Comparison of ENCODE assay signal across 20 cellular contexts in the genomic region with DNA sequence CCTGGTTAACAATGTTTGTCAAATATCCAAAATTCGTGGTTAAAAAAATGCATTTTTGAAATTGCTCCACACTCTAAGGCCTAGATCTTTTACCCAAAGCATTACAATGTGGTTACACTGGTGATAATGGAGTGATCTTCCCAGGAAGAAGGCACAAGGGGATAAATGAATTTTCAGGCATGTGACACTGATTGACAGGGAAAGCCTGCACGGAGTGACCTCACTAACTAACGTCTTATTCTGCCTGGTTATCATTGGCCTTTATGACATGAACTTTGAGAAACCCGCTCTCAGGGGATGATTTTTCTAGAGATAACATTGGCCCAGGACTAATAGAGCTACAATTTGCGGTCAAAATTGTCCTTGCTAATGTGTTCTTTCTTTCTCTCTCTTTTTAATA.
A peak's percentile ranks its signal among the peaks of the same experiment; 100 is the strongest.
DNase-seq lines count a peak whose midpoint lies in the region; ATAC-seq, FAIRE-seq and TF ChIP-seq lines count a peak whose summit lies in the region.
"Had no signal": no experiment of that assay in that cellular context is flagged by ENCODE, and none has a peak within 500 bp of the region (broad histone marks: within the 10 kb centered on the region; RNA-seq: fewer than 3 reads in every experiment).

No MANE protein-coding gene starts in this region.

- H3K36me3 ChIP-seq in GM23338 (ENCODE audit: insufficient read depth), result no peaks in the 10 kb centered on the region
- H3K36me3 ChIP-seq in K562 (ENCODE audit: control insufficient read depth, insufficient read depth, low read length), result no peaks in the 10 kb centered on the region
- H3K36me3 ChIP-seq in neural cell (ENCODE audit: insufficient read depth, low read length), result no peaks in the 10 kb centered on the region
- no peaks in the 10 kb centered on the region for H3K36me3 ChIP-seq in HAP-1 (replicated peaks)

- no peak for TF ChIP-seq EP300 in K562 (IDR thresholded peaks at IDR 0.05; ENCODE audit: low read length)
- TF ChIP-seq EP300 in neural cell (conservative IDR thresholded peaks at IDR 0.05; ENCODE audit: poor library complexity, severe bottlenecking), result peak; percentile 15

- ATAC-seq in GM23338 (no peak), K562 (no peak)
- ATAC-seq: GM12878 had no signal

- H3F3A ChIP-seq in GM23338 (replicated peaks; ENCODE audit: low read depth) (no peaks in the 10 kb centered on the region), neural cell (ENCODE audit: insufficient read depth, low read length, poor library complexity, severe bottlenecking) (no peaks in the 10 kb centered on the region)

- H3K4me2 ChIP-seq in GM23338 (no peak overlapping the region), K562 (ENCODE audit: insufficient read depth, low read length) (no peak overlapping the region), neural cell (ENCODE audit: low read length) (no peak overlapping the region)

- H3K79me2 ChIP-seq in GM23338 (replicated peaks; ENCODE audit: insufficient read depth), result no peaks in the 10 kb centered on the region
- no peaks in the 10 kb centered on the region for H3K79me2 ChIP-seq in K562 (ENCODE audit: control insufficient read depth, insufficient read depth, low read length)
- H3K79me2 ChIP-seq in neural cell (replicated peaks; ENCODE audit: insufficient read depth, low read length), result no peaks in the 10 kb centered on the region

- H3K9me2 ChIP-seq in GM23338 (ENCODE audit: insufficient read depth), result peaks cover 10% of the 10 kb centered on the region
- H3K9me2 ChIP-seq in neural cell (ENCODE audit: insufficient read depth, low read length), result no peaks in the 10 kb centered on the region

- H3K27me3 Mint-ChIP-seq in GM23338 (ENCODE audit: insufficient read depth, low read depth, poor library complexity), result no peaks in the 10 kb centered on the region
- H3K27me3 Mint-ChIP-seq: B cell; CD4-positive, CD25-positive, alpha-beta regulatory T cell had no signal

- peaks cover 55% of the 10 kb centered on the region for H3K4me1 Mint-ChIP-seq in GM23338
- H3K4me1 Mint-ChIP-seq: B cell; CD4-positive, CD25-positive, alpha-beta regulatory T cell; CD8-positive, alpha-beta memory T cell had no signal

- H3K4me3 ChIP-seq in GM23338, result no peak overlapping the region
- H3K4me3 ChIP-seq in K562, result no peak overlapping the region
- H3K4me3 ChIP-seq in neural cell (ENCODE audit: low read length), result no peak overlapping the region
- H3K4me3 ChIP-seq in HAP-1, result no peak overlapping the region
- H3K4me3 ChIP-seq: GM12878, GM23248 had no signal

- H3K36me3 Mint-ChIP-seq in GM23338 (ENCODE audit: low read depth), result peaks cover 9% of the 10 kb centered on the region; the same call in 2 of the 3 replicates
- H3K36me3 Mint-ChIP-seq: CD4-positive, CD25-positive, alpha-beta regulatory T cell; CD8-positive, alpha-beta memory T cell had no signal

- H3K27ac ChIP-seq in GM23338 (ENCODE audit: low read depth), result no peak overlapping the region
- H3K27ac ChIP-seq in K562 (ENCODE audit: extremely low read depth, low read depth, low read length), result no peak overlapping the region
- H3K27ac ChIP-seq in neural cell (ENCODE audit: low read length), result no peak overlapping the region
- H3K27ac ChIP-seq: GM23248 had no signal

- no peak overlapping the region; a peak in 1 of 4 replicates for H3K9ac ChIP-seq in K562 (ENCODE audit: insufficient read depth in 1 of 2, low read depth in 2 of 2, low read length in 2 of 2)
- no peak overlapping the region for H3K9ac ChIP-seq in neural cell (ENCODE audit: low read length)
- H3K9ac ChIP-seq: GM23248 had no signal

- H3K9me1 ChIP-seq in K562 (ENCODE audit: control insufficient read depth, insufficient read depth, low read length), result no peaks in the 10 kb centered on the region

- no peaks in the 10 kb centered on the region for H3K9me3 Mint-ChIP-seq in GM23338
- H3K9me3 Mint-ChIP-seq: CD4-positive, CD25-positive, alpha-beta regulatory T cell had no signal

- CTCF ChIA-PET in HEK293T (lab: Yijun Ruan, JAX) (no interaction called here), K562 (lab: Yijun Ruan, JAX; ENCODE audit: low intra/inter-chr PET ratio) (no interaction called here)

- H3K4me1 ChIP-seq in GM23338 (ENCODE audit: insufficient read depth) (peaks cover 40% of the 10 kb centered on the region), K562 (replicated peaks in 1 of 2; ENCODE audit: control insufficient read depth in 2 of 2, insufficient read depth in 2 of 2, low read length in 2 of 2) (no peaks in the 10 kb centered on the region), HAP-1 (peaks cover 14% of the 10 kb centered on the region)

- H3K9me3 ChIP-seq in K562 (replicated peaks; ENCODE audit: control insufficient read depth, insufficient read depth, low read depth, low read length), result no peaks in the 10 kb centered on the region
- no peaks in the 10 kb centered on the region for H3K9me3 ChIP-seq in neural cell (ENCODE audit: low read length)
- no peaks in the 10 kb centered on the region for H3K9me3 ChIP-seq in HAP-1

- H3K27me3 ChIP-seq in GM23338 (ENCODE audit: insufficient read depth) (no peaks in the 10 kb centered on the region), K562 (ENCODE audit: control insufficient read depth in 2 of 2, insufficient read depth in 2 of 2, low read length in 2 of 2) (no peaks in the 10 kb centered on the region), neural cell (ENCODE audit: insufficient read depth, low read depth, low read length) (no peaks in the 10 kb centered on the region), HAP-1 (ENCODE audit: low read depth) (no peaks in the 10 kb centered on the region; the same call in 1 of the 2 replicates)

- in situ Hi-C loops in K562 (cut with MboI), result no loop called here
- in situ Hi-C loops in HAP-1 (cut with MboI; ENCODE audit: low sequenced_read_pairs), result no loop called here

- H4K20me1 ChIP-seq in GM23338 (replicated peaks; ENCODE audit: insufficient read depth) (no peaks in the 10 kb centered on the region), K562 (replicated peaks; ENCODE audit: control insufficient read depth, insufficient read depth, low read length) (no peaks in the 10 kb centered on the region), neural cell (ENCODE audit: insufficient read depth) (no peaks in the 10 kb centered on the region)

- TF ChIP-seq CTCF in GM23338 (conservative IDR thresholded peaks at IDR 0.05; ENCODE audit: low read depth in 2 of 2) (no peak), K562 (IDR thresholded peaks at IDR 0.05 in 2 of 3, conservative IDR thresholded peaks at IDR 0.05 in 1 of 3; ENCODE audit: insufficient read depth in 2 of 3, low read depth in 1 of 3, low read length in 3 of 3) (no peak), neural cell (IDR thresholded peaks at IDR 0.05; ENCODE audit: poor library complexity, severe bottlenecking) (no peak)

- BruUV-seq in K562 (replicated peaks; lab: Mats Ljungman, UMichigan), result no TSS peak

- FAIRE-seq in K562 (lab: Jason Lieb, UNC), result no peak
- FAIRE-seq: GM12878 had no signal

- WGBS in K562 (ENCODE audit: insufficient coverage, low coverage, missing lambda C conversion rate), result 54% methylated on average over 5 of the region's 5 CpGs

- DNase-seq in GM23338 (ENCODE audit: low spot score) (no peak), HEK293T (ENCODE audit: extremely low spot score) (no peak), K562 (ENCODE audit: extremely low read depth in 1 of 4, low spot score in 3 of 4) (no peak), RPMI8226 (no peak), HAP-1 (ENCODE audit: low spot score in 2 of 2) (no peak)
- no peak for DNase-seq in stimulated activated CD8-positive, alpha-beta memory T cell treated with anti-CD3 and anti-CD28 coated beads, Interleukin-4, amount 100 ng/mL, for 48 hours
- DNase-seq: C1 segment of cervical spinal cord; CD4-positive, CD25-positive, alpha-beta regulatory T cell; CD8-positive, alpha-beta memory T cell; COR-L47; DMS 273 treated with DMSO at 0.1 percent for 48 hours; DND-41; EL; GM23248; H7; IMR-90; KBM-7 had no signal

- no peak overlapping the region for H3K4me3 Mint-ChIP-seq in GM23338
- H3K4me3 Mint-ChIP-seq: B cell; CD4-positive, CD25-positive, alpha-beta regulatory T cell; CD8-positive, alpha-beta memory T cell had no signal

- TF ChIP-seq RAD21 in K562 (CRISPR knock-in tag; conservative IDR thresholded peaks at IDR 0.05 in 1 of 2, IDR thresholded peaks at IDR 0.05 in 1 of 2) (no peak), neural cell (conservative IDR thresholded peaks at IDR 0.05) (no peak)

- POLR2A ChIA-PET in HEK293T (lab: Yijun Ruan, JAX) (no interaction called here), K562 (lab: Yijun Ruan, JAX) (no interaction called here)

- intact Hi-C loops in K562 (cut with micrococcal nuclease), result no loop called here

- TF ChIP-seq POLR2A in K562 (conservative IDR thresholded peaks at IDR 0.05), result no peak

- H3K27ac Mint-ChIP-seq in GM23338, result peak overlapping the region; percentile 60
- H3K27ac Mint-ChIP-seq: B cell; CD4-positive, CD25-positive, alpha-beta regulatory T cell; CD8-positive, alpha-beta memory T cell had no signal

- H2AFZ ChIP-seq in GM23338 (no peak overlapping the region), K562 (ENCODE audit: low read depth, low read length) (no peak overlapping the region), neural cell (ENCODE audit: low read depth, low read length) (no peak overlapping the region)
- H2AFZ ChIP-seq: GM23248 had no signal

TF ChIP-seq in GM23338, 12 proteins besides CTCF, POLR2A, EP300 and RAD21 (continues in another document):
- TF ChIP-seq STAT1 (IDR thresholded peaks at IDR 0.05; ENCODE audit: unreplicated experiment) (no peak), EZH2 (IDR thresholded peaks at IDR 0.05; ENCODE audit: low read depth, unreplicated experiment) (no peak), CREB1 (CRISPR knock-in tag; IDR thresholded peaks at IDR 0.05; ENCODE audit: low read depth) (no peak), ZNF331 (CRISPR knock-in tag; IDR thresholded peaks at IDR 0.05; ENCODE audit: low read depth) (no peak)

TF ChIP-seq in HEK293T, 16 proteins besides CTCF, POLR2A, EP300 and RAD21 (continues in another document):
- no peak for TF ChIP-seq ELF4 (IDR thresholded peaks at IDR 0.05)

TF ChIP-seq in neural cell, 6 proteins besides CTCF, POLR2A, EP300 and RAD21 (continues in another document):
- TF ChIP-seq SMC3 (conservative IDR thresholded peaks at IDR 0.05; ENCODE audit: poor library complexity) (no peak), TAF1 (IDR thresholded peaks at IDR 0.05; ENCODE audit: low read depth) (no peak), MXI1 (conservative IDR thresholded peaks at IDR 0.05; ENCODE audit: poor library complexity, severe bottlenecking) (no peak), EZH2 (IDR thresholded peaks at IDR 0.05; ENCODE audit: borderline replicate concordance, insufficient read depth, low read length, poor library complexity, severe bottlenecking) (no peak), POLR2AphosphoS5 (IDR thresholded peaks at IDR 0.05) (no peak)
